ENCODE assay signal across 1 cellular context in genomic region chr19:5022066-5022860, GRCh38.
TF ChIP-seq lines count a peak whose summit lies in the region.

No MANE protein-coding gene starts in this region.

TF ChIP-seq in H1, 55 proteins besides CTCF, POLR2A, EP300 and RAD21:
- no peak for TF ChIP-seq ZNF274 (IDR thresholded peaks at IDR 0.05; ENCODE audit: borderline replicate concordance, extremely low read depth, low read length)
- no peak for TF ChIP-seq TAF7 (optimal IDR thresholded peaks at IDR 0.05; ENCODE audit: borderline replicate concordance, low read depth, low read length)
- TF ChIP-seq RNF2 (IDR thresholded peaks at IDR 0.05; ENCODE audit: borderline replicate concordance, low read depth, low read length, missing control alignments, poor library complexity, severe bottlenecking) = no peak
- no peak for TF ChIP-seq CREB1 (IDR thresholded peaks at IDR 0.05)
- TF ChIP-seq BACH1 (IDR thresholded peaks at IDR 0.05; ENCODE audit: low read length) = no peak
